11 cellular contexts compared by ENCODE assay signal in the genomic region with DNA sequence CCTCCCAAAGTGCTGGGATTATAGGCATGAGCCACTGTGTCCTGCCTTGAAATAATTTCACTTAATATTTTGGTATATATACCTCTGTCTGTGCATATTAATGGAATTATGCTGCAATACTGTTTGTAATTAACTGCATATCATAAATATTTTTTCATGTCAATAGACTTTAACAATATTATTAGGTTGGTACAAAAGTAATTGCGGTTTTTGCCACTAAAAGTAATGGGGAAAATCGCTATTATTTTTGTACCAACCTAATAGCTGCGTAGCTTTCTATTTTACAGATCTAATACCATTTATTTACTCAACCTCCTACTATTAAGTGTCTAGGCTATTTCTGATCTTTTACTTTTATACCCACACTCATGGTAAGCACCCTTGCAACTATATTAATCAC. TPM values are rescaled to one million over a fixed set of nuclear protein-coding genes. Genes with fewer than 3 reads are reported as not detected.
"Had no signal": no experiment of that assay in that cellular context is flagged by ENCODE, and none has a peak within 500 bp of the region (broad histone marks: within the 10 kb centered on the region; RNA-seq: fewer than 3 reads in every experiment).

No MANE protein-coding gene starts in this region.

- H3K27ac ChIP-seq: GM23248 had no signal

- FAIRE-seq: H1 had no signal

- H3K9me3 ChIP-seq: HAP-1 had no signal

- DNase-seq: GM23248, GOT3, H7, H9, HCEC 1CT, HFFc6 had no signal

- H2AFZ ChIP-seq: GM23248, GM23338 had no signal

- H3K4me3 ChIP-seq: GM23248, GM23338, HAP-1 had no signal

- H3K4me1 ChIP-seq: HAP-1 had no signal

- ATAC-seq: GM23338, HCT116 had no signal

- H3K36me3 ChIP-seq: HAP-1 had no signal

- H3K9ac ChIP-seq: GM23248 had no signal

- H3K4me2 ChIP-seq: GM23338 had no signal

RNA-seq across cellular contexts. Expression of gene PDE6C, which starts 3.9 kb away (rescaled TPM):
- total RNA-seq: GM23248, GM23338, H1, H4, H7, H9, HFFc6 had no signal
- polyA plus RNA-seq: GM23248, H1 had no signal

RNA-seq across cellular contexts. Expression of gene RBP4, which starts 7.4 kb away (rescaled TPM):
- total RNA-seq: GM23248, H9, HFFc6 had no signal

RNA-seq across cellular contexts. Expression of gene FFAR4, which starts 42.0 kb away (rescaled TPM):
- total RNA-seq: GM23248, GM23338, H1, H4, H7, H9, HFFc6 had no signal
- polyA plus RNA-seq: GM23248, H1 had no signal
